ENCODE assay signal across 20 cellular contexts in the genomic region with DNA sequence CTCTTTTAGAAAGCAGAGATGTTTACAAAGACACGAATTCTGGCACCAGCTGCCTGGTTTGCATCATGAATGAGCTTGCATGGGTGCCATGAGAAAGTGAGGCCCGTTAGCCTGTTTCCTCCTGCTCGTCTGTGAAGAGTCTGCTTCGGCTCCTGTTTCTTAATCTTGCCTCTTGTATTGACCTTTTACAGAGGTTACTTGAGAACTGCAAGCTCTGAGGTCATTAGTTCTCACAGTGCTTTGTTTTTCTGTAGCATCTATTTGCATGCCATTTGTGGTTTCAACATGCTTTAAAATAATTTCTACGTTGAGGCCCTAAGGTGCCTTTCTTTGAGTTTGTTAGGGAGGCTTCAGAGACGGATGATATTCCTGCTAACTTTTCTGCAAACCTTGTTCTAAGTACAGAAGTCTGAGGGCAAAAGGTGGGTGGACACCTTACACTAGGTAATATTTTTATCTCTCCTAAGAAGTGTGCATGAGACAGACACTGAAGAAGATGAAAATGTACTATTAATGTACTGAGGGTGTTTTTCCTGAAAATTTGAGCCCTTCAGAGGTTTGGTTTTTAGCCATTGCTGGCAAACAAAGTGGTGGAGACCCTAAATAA. TPM values are rescaled to one million over a fixed set of nuclear protein-coding genes. Genes with fewer than 3 reads are reported as not detected.
DNase-seq lines count a peak whose midpoint lies in the region; ATAC-seq, FAIRE-seq and TF ChIP-seq lines count a peak whose summit lies in the region.
"Had no signal": no experiment of that assay in that cellular context is flagged by ENCODE, and none has a peak within 500 bp of the region (broad histone marks: within the 10 kb centered on the region; RNA-seq: fewer than 3 reads in every experiment).

No MANE protein-coding gene starts in this region.

- no peak overlapping the region for H3K9ac ChIP-seq in endodermal cell (ENCODE audit: extremely low read depth, low read length, poor library complexity, severe bottlenecking)

- no peaks in the 10 kb centered on the region for H3K27me3 Mint-ChIP-seq in endodermal cell (ENCODE audit: insufficient read depth)
- H3K27me3 Mint-ChIP-seq: activated CD4-positive, alpha-beta memory T cell treated with anti-CD3 and anti-CD28 coated beads, Interleukin-2, amount 10 ng/mL, durations not matched to agents 7 days and 5 days had no signal

- H3K36me3 Mint-ChIP-seq in endodermal cell (ENCODE audit: low read depth), result no peaks in the 10 kb centered on the region

- H3K4me1 ChIP-seq in endodermal cell (ENCODE audit: control insufficient read depth, insufficient read depth, low read length), result no peaks in the 10 kb centered on the region
- H3K4me1 ChIP-seq: BE2C, left ventricle myocardium inferior had no signal

- H3K27ac ChIP-seq in endodermal cell (ENCODE audit: low read depth, low read length) (no peak overlapping the region), WERI-Rb-1 (no peak overlapping the region)
- H3K27ac ChIP-seq: left ventricle myocardium inferior had no signal

- H3K36me3 ChIP-seq in endodermal cell (ENCODE audit: control insufficient read depth, insufficient read depth, low read length), result no peaks in the 10 kb centered on the region
- no peaks in the 10 kb centered on the region for H3K36me3 ChIP-seq in WERI-Rb-1
- H3K36me3 ChIP-seq: BE2C, left ventricle myocardium inferior had no signal

- no peak overlapping the region for H3K27ac Mint-ChIP-seq in endodermal cell
- H3K27ac Mint-ChIP-seq: activated CD4-positive, alpha-beta memory T cell treated with anti-CD3 and anti-CD28 coated beads, Interleukin-2, amount 10 ng/mL, durations not matched to agents 7 days and 5 days had no signal

- peaks cover 19% of the 10 kb centered on the region for H3K4me1 Mint-ChIP-seq in endodermal cell
- H3K4me1 Mint-ChIP-seq: activated CD4-positive, alpha-beta memory T cell treated with anti-CD3 and anti-CD28 coated beads, Interleukin-2, amount 10 ng/mL, durations not matched to agents 7 days and 5 days had no signal

- DNase-seq in GM13977 (ENCODE audit: low spot score) (peak; percentile 61), GM19239 (ENCODE audit: insufficient read length, low spot score) (no peak), left kidney (ENCODE audit: low read depth, low spot score) (peak; percentile 52), AG08395 (ENCODE audit: low spot score) (no peak), endodermal cell (no peak), WERI-Rb-1 (no peak)
- DNase-seq: activated CD4-positive, alpha-beta memory T cell treated with anti-CD3 and anti-CD28 coated beads, Interleukin-2, amount 10 ng/mL, durations not matched to agents 7 days and 5 days; activated gamma-delta T cell; BE2C; left ventricle myocardium inferior; NCI-H1048; NCI-H524 treated with DMSO at 0.1 percent for 48 hours; Right ventricle myocardium superior had no signal

- no peak overlapping the region for H3K4me3 ChIP-seq in endodermal cell (ENCODE audit: low read length)
- H3K4me3 ChIP-seq in WERI-Rb-1 (ENCODE audit: low read depth, low read length), result no peak overlapping the region
- H3K4me3 ChIP-seq: left ventricle myocardium inferior had no signal

- no peak overlapping the region for H3K4me3 Mint-ChIP-seq in endodermal cell
- H3K4me3 Mint-ChIP-seq: activated CD4-positive, alpha-beta memory T cell treated with anti-CD3 and anti-CD28 coated beads, Interleukin-2, amount 10 ng/mL, durations not matched to agents 7 days and 5 days; neural crest cell had no signal

- H3K9me3 ChIP-seq in endodermal cell (ENCODE audit: control insufficient read depth, low read length), result no peaks in the 10 kb centered on the region
- H3K9me3 ChIP-seq in WERI-Rb-1 (ENCODE audit: severe bottlenecking), result no peaks in the 10 kb centered on the region
- H3K9me3 ChIP-seq: BE2C, left ventricle myocardium inferior had no signal

- ATAC-seq in HG03095 (IDR thresholded peaks at IDR 0.05; ENCODE audit: unreplicated experiment), result peak; percentile 51
- no peak for ATAC-seq in HG02970 (IDR thresholded peaks at IDR 0.05; ENCODE audit: low FRiP score, unreplicated experiment)

- H3K9me3 Mint-ChIP-seq in endodermal cell, result no peaks in the 10 kb centered on the region
- H3K9me3 Mint-ChIP-seq: activated CD4-positive, alpha-beta memory T cell treated with anti-CD3 and anti-CD28 coated beads, Interleukin-2, amount 10 ng/mL, durations not matched to agents 7 days and 5 days had no signal

- in situ Hi-C loops in GM13977 (cut with MboI; ENCODE audit: low pct_unique_long_range_greater_than_20kb, low sequenced_read_pairs, unreplicated experiment), result no loop called here

- WGBS in endodermal cell (ENCODE audit: insufficient coverage in 1 of 2, insufficient read length in 1 of 2), 2 experiments, result 79 to 80% methylated on average over 6 of the region's 6 CpGs

- peak; percentile 40 for FAIRE-seq in GM19239 (lab: Jason Lieb, UNC)
- FAIRE-seq: endothelial cell of umbilical vein had no signal

- TF ChIP-seq CTCF in GM13977 (IDR thresholded peaks at IDR 0.05; ENCODE audit: extremely low read depth, insufficient read depth, missing control alignments) (no peak), endodermal cell (conservative IDR thresholded peaks at IDR 0.05) (no peak), WERI-Rb-1 (IDR thresholded peaks at IDR 0.05; ENCODE audit: low read depth, low read length) (no peak)

- no peaks in the 10 kb centered on the region for H3K27me3 ChIP-seq in endodermal cell (ENCODE audit: control insufficient read depth, insufficient read depth, low read length, poor library complexity, severe bottlenecking)
- H3K27me3 ChIP-seq in WERI-Rb-1 (ENCODE audit: insufficient read depth, low read depth, severe bottlenecking), result no peaks in the 10 kb centered on the region
- H3K27me3 ChIP-seq: BE2C had no signal

RNA-seq across cellular contexts. Expression of gene LINC00305, which starts 53.4 kb away (rescaled TPM):
- not detected for total RNA-seq in endodermal cell
- polyA plus RNA-seq in endodermal cell (2013, experiment 1 of 2), result not detected
- not detected for polyA plus RNA-seq in endodermal cell (2013, experiment 2 of 2)
- total RNA-seq: activated CD4-positive, alpha-beta memory T cell treated with anti-CD3 and anti-CD28 coated beads, Interleukin-2, amount 10 ng/mL, durations not matched to agents 7 days and 5 days; Daoy; endothelial cell of umbilical vein; left ventricle myocardium inferior; neural crest cell; Right ventricle myocardium superior; skeletal muscle tissue; temporal lobe had no signal
- polyA plus RNA-seq: endothelial cell of umbilical vein had no signal

Comparison
In these comparisons a context has a peak if more than half of its experiments do, and no peak if none do; other contexts are left out.
1. DNase-seq: peak in GM13977 (single experiment) and left kidney (single experiment); none in GM19239 (single experiment), AG08395 (single experiment), endodermal cell (single experiment) and WERI-Rb-1 (single experiment).